Comparison of ENCODE assay signal across 18 cellular contexts in the genomic region with DNA sequence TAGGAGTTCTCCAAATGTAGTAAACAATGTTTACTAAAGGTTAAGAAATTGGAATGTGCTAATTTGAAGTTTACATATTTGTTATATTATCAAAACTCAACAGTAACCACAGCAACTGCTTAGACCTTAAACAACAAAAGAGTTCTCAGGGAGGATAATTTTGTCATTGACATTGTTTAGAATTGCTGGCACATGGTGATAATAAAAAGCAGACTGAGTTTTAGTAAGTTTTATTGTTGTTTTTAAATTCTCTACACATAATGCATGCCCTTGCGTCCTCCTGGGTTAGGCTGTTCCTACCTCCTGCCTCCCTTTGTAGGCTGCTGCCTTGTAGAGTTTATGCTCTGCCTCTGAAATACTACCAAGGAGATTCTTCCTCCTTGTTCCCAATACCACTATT. TPM values are rescaled to one million over a fixed set of nuclear protein-coding genes. Genes with fewer than 3 reads are reported as not detected.
A peak's percentile ranks its signal among the peaks of the same experiment; 100 is the strongest.
DNase-seq lines count a peak whose midpoint lies in the region; ATAC-seq, FAIRE-seq and TF ChIP-seq lines count a peak whose summit lies in the region.
"Had no signal": no experiment of that assay in that cellular context is flagged by ENCODE, and none has a peak within 500 bp of the region (broad histone marks: within the 10 kb centered on the region; RNA-seq: fewer than 3 reads in every experiment).

No MANE protein-coding gene starts in this region.

- peak; percentile 11 for FAIRE-seq in D721Med (lab: Jason Lieb, UNC)
- FAIRE-seq: kidney had no signal

- DNase-seq in D721Med (ENCODE audit: insufficient read length, low spot score) (no peak), adipocyte (ENCODE audit: low read depth) (peak; percentile 75), fibroblast of the conjunctiva (ENCODE audit: low read depth) (peak; percentile 60), stomach (no peak), mucosa of gallbladder (ENCODE audit: low spot score) (no peak), NCI-H2227 treated with DMSO at 0.1 percent for 48 hours (lab: John Stamatoyannopoulos, UW) (no peak), NCI-H510A (lab: John Stamatoyannopoulos, UW) (no peak)
- DNase-seq: activated CD8-positive, alpha-beta T cell treated with anti-CD3 and anti-CD28 coated beads for 36 hours; activated naive CD4-positive, alpha-beta T cell treated with Interleukin-2 at 50 U/mL for 16 hours; anterior cingulate cortex; effector memory CD8-positive, alpha-beta T cell; kidney; NCI-H1105 treated with DMSO at 0.1 percent for 48 hours; NCI-H524 treated with DMSO at 0.1 percent for 48 hours; posterior cingulate gyrus; T-helper 9 cell had no signal

- peaks cover 74% of the 10 kb centered on the region for H3K4me1 ChIP-seq in adipocyte (ENCODE audit: control insufficient read depth, insufficient read depth, low read length)
- H3K4me1 ChIP-seq in stomach: peaks cover 6 to 59% (median 31%) of the 10 kb centered on the region in 4 donors

- TF ChIP-seq CTCF in D721Med (IDR thresholded peaks at IDR 0.05; ENCODE audit: insufficient read depth, missing control alignments): no peak
- no peak for TF ChIP-seq CTCF in stomach (IDR thresholded peaks at IDR 0.05)

- H3K36me3 ChIP-seq in adipocyte (ENCODE audit: control insufficient read depth, insufficient read depth, low read length, severe bottlenecking) (peaks cover 8% of the 10 kb centered on the region), stomach (no peaks in the 10 kb centered on the region)

- H3K4me3 ChIP-seq in adipocyte (ENCODE audit: low read length) (no peak overlapping the region), stomach (no peak overlapping the region)

- H3K9ac ChIP-seq in adipocyte (ENCODE audit: low read length): no peak overlapping the region

- no peak for TF ChIP-seq EP300 in stomach (IDR thresholded peaks at IDR 0.05)

- H3K9me3 ChIP-seq in adipocyte (ENCODE audit: control insufficient read depth, low read length): no peaks in the 10 kb centered on the region
- H3K9me3 ChIP-seq in stomach: no peaks in the 10 kb centered on the region

- ATAC-seq in GM21619 (IDR thresholded peaks at IDR 0.05; ENCODE audit: unreplicated experiment): no peak
- ATAC-seq: activated CD8-positive, alpha-beta T cell treated with anti-CD3 and anti-CD28 coated beads for 36 hours; effector memory CD8-positive, alpha-beta T cell; natural killer cell treated with Interleukin-12 subunit alpha and Interleukin-12 subunit beta and Interleukin-15 and Interleukin-18, amount 100 ng/mL, for 72 hours had no signal

- WGBS in stomach, 5 donors: 36 to 88% (median 70%) methylated on average over 1 of the region's 1 CpG

- H3K27ac ChIP-seq in stomach: peak overlapping the region in 4 of 5 donors; percentile 59 to 82 (median 74)

- H3K27me3 ChIP-seq in adipocyte (replicated peaks; ENCODE audit: control insufficient read depth, insufficient read depth, low read length) (no peaks in the 10 kb centered on the region), stomach (no peaks in the 10 kb centered on the region)

- intact Hi-C loops in stomach (cut with DNase I; ENCODE audit: low total_unique reads): no loop called here

- no peak for TF ChIP-seq POLR2A in stomach (IDR thresholded peaks at IDR 0.05)

RNA-seq across cellular contexts. Expression of gene LAMA4, which starts 28.7 kb away (rescaled TPM):
- 100 to 1,000 TPM in 2 of 5 donors, 10 to 100 TPM in 3; 39.1 to 324 (median 56.1) TPM for total RNA-seq in stomach
- 10 to 100 TPM in 2 of 3 donors, 1 to 10 TPM in 1; 9.7 to 18.5 (median 14.0) TPM for polyA plus RNA-seq in stomach
- 67.8 TPM for total RNA-seq in mucosa of gallbladder
- total RNA-seq: activated CD8-positive, alpha-beta T cell treated with anti-CD3 and anti-CD28 coated beads for 36 hours; natural killer cell treated with Interleukin-12 subunit alpha and Interleukin-12 subunit beta and Interleukin-15 and Interleukin-18, amount 100 ng/mL, for 72 hours had no signal

Comparison
In these comparisons a context has a peak if more than half of its experiments do, and no peak if none do; other contexts are left out.
1. DNase-seq: peak in adipocyte (single experiment) and fibroblast of the conjunctiva (single experiment); none in D721Med (single experiment), stomach (single experiment), mucosa of gallbladder (single experiment), NCI-H2227 treated with DMSO at 0.1 percent for 48 hours (single experiment) and NCI-H510A (single experiment).